Comparison of ENCODE assay signal across 1 cellular context in genomic region chr6:129853996-129854711, GRCh38.
TF ChIP-seq lines count a peak whose summit lies in the region.

No MANE protein-coding gene starts in this region.

TF ChIP-seq in K562, 482 proteins besides CTCF, POLR2A, EP300 and RAD21 (continued from another document and continues in another):
- no peak for TF ChIP-seq RREB1 (CRISPR knock-in tag; IDR thresholded peaks at IDR 0.05)
- peak; percentile 56 for TF ChIP-seq HMGN3 (IDR thresholded peaks at IDR 0.05; ENCODE audit: borderline replicate concordance, extremely low read depth, insufficient read length, low read depth, low read length)
- TF ChIP-seq NBN (IDR thresholded peaks at IDR 0.05; ENCODE audit: low read depth) = peak; percentile 59; the same call in 1 of the 2 replicates
- TF ChIP-seq ZMIZ1 (IDR thresholded peaks at IDR 0.05; ENCODE audit: low read depth in 2 of 2, low read length in 2 of 2) = peak in 1 of 2 experiments; percentile 30; a peak in 1 of 4 replicates
- TF ChIP-seq MYBL2 (IDR thresholded peaks at IDR 0.05; ENCODE audit: low read depth) = no peak
- no peak for TF ChIP-seq MYBL2 (CRISPR knock-in tag; IDR thresholded peaks at IDR 0.05; ENCODE audit: borderline replicate concordance)
- no peak for TF ChIP-seq ZBTB17 (CRISPR knock-in tag; IDR thresholded peaks at IDR 0.05)
- no peak for TF ChIP-seq ATF1 (CRISPR knock-in tag; IDR thresholded peaks at IDR 0.05)
- TF ChIP-seq ATF1 (tag; IDR thresholded peaks at IDR 0.05) = peak; percentile 14; the same call in 1 of the 2 replicates
- TF ChIP-seq BMI1 (IDR thresholded peaks at IDR 0.05; ENCODE audit: low read length) = no peak
- TF ChIP-seq STAT5A (IDR thresholded peaks at IDR 0.05; ENCODE audit: borderline replicate concordance, low read length) = peak; percentile 55; the same call in 1 of the 2 replicates
- no peak for TF ChIP-seq LARP7 (IDR thresholded peaks at IDR 0.05)
- TF ChIP-seq MEIS2 (IDR thresholded peaks at IDR 0.05; ENCODE audit: partially characterized antibody) = peak; percentile 90
- TF ChIP-seq MTA1 (IDR thresholded peaks at IDR 0.05; ENCODE audit: borderline replicate concordance) = peak; percentile 55; the same call in 1 of the 2 replicates
- TF ChIP-seq PHF8 (IDR thresholded peaks at IDR 0.05; ENCODE audit: borderline replicate concordance, low read length) = no peak
- no peak; the same call in 1 of the 2 replicates for TF ChIP-seq GATAD2B (IDR thresholded peaks at IDR 0.05; ENCODE audit: borderline replicate concordance)
- TF ChIP-seq FOXM1 (IDR thresholded peaks at IDR 0.05; ENCODE audit: low read depth) = peak; percentile 56; the same call in 1 of the 2 replicates
- TF ChIP-seq FOXM1 (CRISPR knock-in tag; IDR thresholded peaks at IDR 0.05; ENCODE audit: low read depth) = no peak
- peak; percentile 69 for TF ChIP-seq TCF3 (CRISPR knock-in tag; IDR thresholded peaks at IDR 0.05)
- TF ChIP-seq PTRF (tag; IDR thresholded peaks at IDR 0.05) = no peak
- TF ChIP-seq RNF219 (CRISPR knock-in tag; IDR thresholded peaks at IDR 0.05) = no peak
- TF ChIP-seq ZNF449 (CRISPR knock-in tag; IDR thresholded peaks at IDR 0.05) = no peak
- no peak for TF ChIP-seq TFAP4 (CRISPR knock-in tag; IDR thresholded peaks at IDR 0.05; ENCODE audit: borderline replicate concordance)
- TF ChIP-seq ZNF766 (CRISPR knock-in tag; conservative IDR thresholded peaks at IDR 0.05) = 0 out of 2 replicates have a peak, but pooled peaks have one; percentile 10
- no peak for TF ChIP-seq THAP12 (CRISPR knock-in tag; IDR thresholded peaks at IDR 0.05)
- peak; percentile 52 for TF ChIP-seq DACH1 (IDR thresholded peaks at IDR 0.05; ENCODE audit: partially characterized antibody)
- peak; percentile 39; the same call in 1 of the 2 replicates for TF ChIP-seq MBD2 (IDR thresholded peaks at IDR 0.05; ENCODE audit: borderline replicate concordance, low read depth)
- TF ChIP-seq KDM1A (IDR thresholded peaks at IDR 0.05) = peak; percentile 53 to 55; a peak in 3 of 4 replicates
- no peak for TF ChIP-seq FOXO4 (CRISPR knock-in tag; IDR thresholded peaks at IDR 0.05)
- TF ChIP-seq KLF16 (IDR thresholded peaks at IDR 0.05) = 0 out of 2 replicates have a peak, but pooled peaks have one; percentile 57
- TF ChIP-seq NCOR1 (IDR thresholded peaks at IDR 0.05) = peak; percentile 74
- TF ChIP-seq ZKSCAN1 (IDR thresholded peaks at IDR 0.05; ENCODE audit: low read depth, low read length) = peak; percentile 94
- peak; percentile 35; the same call in 1 of the 2 replicates for TF ChIP-seq ARID3A (IDR thresholded peaks at IDR 0.05; ENCODE audit: borderline replicate concordance, low read depth, low read length)
- TF ChIP-seq ZBTB2 (IDR thresholded peaks at IDR 0.05) = peak; percentile 18; the same call in 1 of the 2 replicates
- TF ChIP-seq RUNX1 (IDR thresholded peaks at IDR 0.05; ENCODE audit: low read depth) = no peak
- TF ChIP-seq NFIC (IDR thresholded peaks at IDR 0.05) = peak; percentile 81
